31 cellular contexts compared by ENCODE assay signal in the genomic region with DNA sequence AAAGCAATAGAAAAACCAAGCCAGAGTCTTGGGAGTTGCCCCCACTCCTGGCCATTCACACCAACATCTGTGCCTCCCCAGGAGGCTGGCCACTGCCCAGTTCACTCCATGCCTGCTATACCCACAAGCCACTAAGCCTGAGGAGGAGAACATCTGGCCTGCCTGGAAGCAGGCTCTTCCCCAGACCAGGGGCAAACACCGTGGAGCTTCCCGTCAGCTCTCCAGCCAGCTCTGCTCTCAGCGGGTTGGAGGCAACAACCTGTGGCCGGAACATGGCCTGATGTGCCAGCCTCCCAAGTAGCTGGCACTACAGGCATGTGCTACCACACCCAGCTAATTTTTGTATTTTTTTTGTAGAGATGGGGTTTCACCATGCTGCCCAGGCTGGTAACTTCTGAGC.
"Had no signal": no experiment of that assay in that cellular context is flagged by ENCODE, and none has a peak within 500 bp of the region (broad histone marks: within the 10 kb centered on the region; RNA-seq: fewer than 3 reads in every experiment).

No MANE protein-coding gene starts in this region.

- H3K27me3 ChIP-seq: brain microvascular endothelial cell, colonic mucosa, SJSA1 had no signal

- H3K4me1 ChIP-seq: colonic mucosa, SJSA1 had no signal

- ATAC-seq: activated CD4-positive, alpha-beta T cell treated with anti-CD3 and anti-CD28 coated beads for 36 hours; activated CD4-positive, CD25-positive, alpha-beta regulatory T cell treated with anti-CD3 and anti-CD28 coated beads, Interleukin-2, amount 50 U/mL, for 24 hours; activated CD8-positive, alpha-beta T cell treated with anti-CD3 and anti-CD28 coated beads, Interleukin-2, amount 10 ng/mL, durations not matched to agents 7 days and 5 days had no signal

- H3K36me3 ChIP-seq: brain microvascular endothelial cell, colonic mucosa, SJSA1 had no signal

- H3K4me3 ChIP-seq: colonic mucosa, SJSA1 had no signal

- H3K9me3 ChIP-seq: colonic mucosa, SJSA1, SK-N-SH had no signal

- H3K27ac ChIP-seq: brain microvascular endothelial cell, colonic mucosa, SJSA1 had no signal

- DNase-seq: activated CD4-positive, alpha-beta T cell treated with anti-CD3 and anti-CD28 coated beads for 36 hours; activated CD4-positive, alpha-beta T cell treated with anti-CD3 and anti-CD28 coated beads, Interleukin-2, amount 10 ng/mL, durations not matched to agents 7 days and 5 days; activated CD4-positive, alpha-beta T cell treated with anti-CD3 and anti-CD28 coated beads, Interleukin-2, amount 50 U/mL, for 48 hours; activated CD8-positive, alpha-beta memory T cell treated with anti-CD3 and anti-CD28 coated beads, Interleukin-2, amount 50 U/mL, for 48 hours; activated CD8-positive, alpha-beta T cell treated with anti-CD3 and anti-CD28 coated beads, Interleukin-2, amount 10 ng/mL, durations not matched to agents 7 days and 5 days; activated effector memory CD4-positive, alpha-beta T cell treated with Interleukin-2 at 50 U/mL for 16 hours; activated naive CD4-positive, alpha-beta T cell treated with anti-CD3 and anti-CD28 coated beads, Interleukin-2, amount 50 U/mL, for 16 hours; activated naive CD8-positive, alpha-beta T cell treated with anti-CD3 and anti-CD28 coated beads for 36 hours; activated T-cell treated with anti-CD3 and anti-CD28 coated beads, Interleukin-2, amount 50 U/mL, for 48 hours; amniotic stem cell; aorta; brain microvascular endothelial cell; colonic mucosa; Kasumi-1; KG1; MM.1S; MV-4-11; NCI-H1092; NCI-H1436 treated with DMSO at 0.1 percent for 48 hours; NCI-H1694 treated with DMSO at 0.1 percent for 48 hours; NCI-H2029; NCI-H2171 treated with DMSO at 0.1 percent for 48 hours; NCI-H2227 treated with DMSO at 0.1 percent for 48 hours; NCI-H446 treated with DMSO at 0.1 percent for 48 hours; NCI-H524; NCI-H748 treated with DMSO at 0.1 percent for 48 hours; NK-92 treated with Interleukin-12 subunit alpha and Interleukin-12 subunit beta, amount 100 ng/mL, for 24 hours; SHP77 treated with DMSO at 0.1 percent for 48 hours; SK-N-SH had no signal
